In genomic region chr16:21511315-21512210, GRCh38 we compare ENCODE assay signal across 8 cellular contexts.
DNase-seq lines count a peak whose midpoint lies in the region; ATAC-seq and TF ChIP-seq lines count a peak whose summit lies in the region.
"Not testable (repeated sequence)": the region's sequence is repeated elsewhere in the genome, so short reads cannot be mapped to it uniquely, and the experiment has no call there.

No MANE protein-coding gene starts in this region.

- peak overlapping the region; percentile 91 for H3K27ac Mint-ChIP-seq in CD4-positive, alpha-beta T cell
- H3K27ac Mint-ChIP-seq in T-helper 17 cell (peak overlapping the region; percentile 93), endodermal cell (peak overlapping the region; percentile 83), nephron (peak overlapping the region; percentile 88 to 93 (median 92))
- H3K27ac Mint-ChIP-seq in activated naive CD8-positive, alpha-beta T cell treated with anti-CD3 and anti-CD28 coated beads, Interleukin-2, amount 10 ng/mL, durations not matched to agents 7 days and 5 days: peak overlapping the region; percentile 83

- in situ Hi-C loops in KBM-7 (cut with MboI; ENCODE audit: low pct_unique_long_range_greater_than_20kb, low sequenced_read_pairs): not testable (repeated sequence)

- H3K9me3 Mint-ChIP-seq in CD4-positive, alpha-beta T cell; activated naive CD8-positive, alpha-beta T cell treated with anti-CD3 and anti-CD28 coated beads, Interleukin-2, amount 10 ng/mL, durations not matched to agents 7 days and 5 days; endodermal cell; nephron: not testable (repeated sequence)

- H3K36me3 Mint-ChIP-seq in CD4-positive, alpha-beta T cell (ENCODE audit: low read depth): peaks cover 55% of the 10 kb centered on the region
- not testable (repeated sequence) for H3K36me3 Mint-ChIP-seq in T-helper 17 cell (ENCODE audit: low read depth)
- H3K36me3 Mint-ChIP-seq in activated naive CD8-positive, alpha-beta T cell treated with anti-CD3 and anti-CD28 coated beads, Interleukin-2, amount 10 ng/mL, durations not matched to agents 7 days and 5 days: peaks cover 21% of the 10 kb centered on the region
- H3K36me3 Mint-ChIP-seq in endodermal cell (ENCODE audit: low read depth) (peaks cover 57% of the 10 kb centered on the region), nephron (ENCODE audit: low read depth) (peaks cover 11% of the 10 kb centered on the region)

- not testable (repeated sequence) for H3K4me1 ChIP-seq in endodermal cell (ENCODE audit: control insufficient read depth, insufficient read depth, low read length)
- H3K4me1 ChIP-seq in hepatocyte (ENCODE audit: insufficient read depth): peaks cover 45% of the 10 kb centered on the region
- H3K4me1 ChIP-seq in stomach: peaks cover 93 to 100% (median 98%) of the 10 kb centered on the region in 4 donors

- H2AFZ ChIP-seq in hepatocyte: not testable (repeated sequence)

- not testable (repeated sequence) for H3K27me3 Mint-ChIP-seq in CD4-positive, alpha-beta T cell; T-helper 17 cell; activated naive CD8-positive, alpha-beta T cell treated with anti-CD3 and anti-CD28 coated beads, Interleukin-2, amount 10 ng/mL, durations not matched to agents 7 days and 5 days; nephron (ENCODE audit: low read depth)
- peaks cover 19% of the 10 kb centered on the region for H3K27me3 Mint-ChIP-seq in endodermal cell (ENCODE audit: insufficient read depth)

- peaks cover 99% of the 10 kb centered on the region for H3K79me2 ChIP-seq in hepatocyte

- not testable (repeated sequence) for H3K4me3 ChIP-seq in endodermal cell (ENCODE audit: low read length); hepatocyte
- peak overlapping the region in 2 of 4 donors; percentile 3 to 10 for H3K4me3 ChIP-seq in stomach

- H4K20me1 ChIP-seq in hepatocyte (ENCODE audit: insufficient read depth, poor library complexity, severe bottlenecking): peaks cover 93% of the 10 kb centered on the region

- peaks cover 49% of the 10 kb centered on the region for H3K36me3 ChIP-seq in endodermal cell (ENCODE audit: control insufficient read depth, insufficient read depth, low read length)
- H3K36me3 ChIP-seq in hepatocyte (replicated peaks; ENCODE audit: insufficient read depth, low read depth); stomach: not testable (repeated sequence)

- not testable (repeated sequence) for ATAC-seq in CD4-positive, alpha-beta T cell (ENCODE audit: poor library complexity); T-helper 17 cell; activated naive CD8-positive, alpha-beta T cell treated with anti-CD3 and anti-CD28 coated beads, Interleukin-2, amount 10 ng/mL, durations not matched to agents 7 days and 5 days (ENCODE audit: low read depth)

- 83 to 91% methylated on average over 16 to 29 of the region's 29 CpGs for WGBS in endodermal cell (ENCODE audit: insufficient coverage in 1 of 2, insufficient read length in 1 of 2), 2 experiments
- 75% methylated on average over 29 of the region's 29 CpGs for WGBS in hepatocyte (ENCODE audit: low lambda C conversion rate, missing lambda C conversion rate)
- WGBS in stomach, 5 donors: 59 to 70% (median 65%) methylated on average over 15 to 29 of the region's 29 CpGs

- intact Hi-C loops in CD4-positive, alpha-beta T cell (cut with DNase I, micrococcal nuclease); stomach (cut with DNase I; ENCODE audit: low total_unique reads): not testable (repeated sequence)

- not testable (repeated sequence) for TF ChIP-seq CTCF in CD4-positive, alpha-beta T cell (IDR thresholded peaks at IDR 0.05); endodermal cell (conservative IDR thresholded peaks at IDR 0.05); hepatocyte (IDR thresholded peaks at IDR 0.05; ENCODE audit: poor library complexity); nephron (IDR thresholded peaks at IDR 0.05; ENCODE audit: unreplicated experiment in 3 of 3); stomach (IDR thresholded peaks at IDR 0.05)

- peak; percentile 17 for TF ChIP-seq EP300 in stomach (IDR thresholded peaks at IDR 0.05)

- H3K9ac ChIP-seq in endodermal cell (ENCODE audit: extremely low read depth, low read length, poor library complexity, severe bottlenecking): not testable (repeated sequence)

- POLR2A ChIA-PET in CD4-positive, alpha-beta T cell (lab: Charles Lee); activated naive CD8-positive, alpha-beta T cell treated with anti-CD3 and anti-CD28 coated beads, Interleukin-2, amount 10 ng/mL, durations not matched to agents 7 days and 5 days (lab: Charles Lee): not testable (repeated sequence)

- H3K4me2 ChIP-seq in hepatocyte: peak overlapping the region; percentile 37

- not testable (repeated sequence) for H3K9me2 ChIP-seq in hepatocyte (replicated peaks; ENCODE audit: insufficient read depth)

- not testable (repeated sequence) for TF ChIP-seq POLR2A in stomach (IDR thresholded peaks at IDR 0.05)

- not testable (repeated sequence) for DNase-seq in CD4-positive, alpha-beta T cell; hepatocyte (ENCODE audit: low spot score)
- DNase-seq in KBM-7 (peak; percentile 42), T-helper 17 cell (peak in 1 of 3 donors; percentile 9), endodermal cell (peak; percentile 64), stomach (peak; percentile 24)
- peak; percentile 37 for DNase-seq in activated naive CD8-positive, alpha-beta T cell treated with anti-CD3 and anti-CD28 coated beads, Interleukin-2, amount 10 ng/mL, durations not matched to agents 7 days and 5 days

- H3K27me3 ChIP-seq in CD4-positive, alpha-beta T cell (ENCODE audit: control insufficient read depth, insufficient read depth, low read length); endodermal cell (ENCODE audit: control insufficient read depth, insufficient read depth, low read length, poor library complexity, severe bottlenecking); hepatocyte; stomach: not testable (repeated sequence)

- H3K4me3 Mint-ChIP-seq in CD4-positive, alpha-beta T cell: peak overlapping the region; percentile 38
- not testable (repeated sequence) for H3K4me3 Mint-ChIP-seq in T-helper 17 cell; activated naive CD8-positive, alpha-beta T cell treated with anti-CD3 and anti-CD28 coated beads, Interleukin-2, amount 10 ng/mL, durations not matched to agents 7 days and 5 days
- H3K4me3 Mint-ChIP-seq in endodermal cell (peak overlapping the region; percentile 18), nephron (peak overlapping the region; percentile 38 to 65 (median 50))

- H3K27ac ChIP-seq in CD4-positive, alpha-beta T cell (ENCODE audit: low read depth, low read length); endodermal cell (ENCODE audit: low read depth, low read length): not testable (repeated sequence)
- H3K27ac ChIP-seq in hepatocyte: peak overlapping the region; percentile 9
- peak overlapping the region; percentile 59 to 90 (median 82) for H3K27ac ChIP-seq in stomach

- CTCF ChIA-PET in CD4-positive, alpha-beta T cell (lab: Charles Lee): not testable (repeated sequence)

- H3K9me3 ChIP-seq in CD4-positive, alpha-beta T cell (ENCODE audit: control insufficient read depth, low read length); T-helper 17 cell (ENCODE audit: control insufficient read depth, low read length, poor library complexity, severe bottlenecking); endodermal cell (ENCODE audit: control insufficient read depth, low read length); hepatocyte (ENCODE audit: low read depth); stomach: not testable (repeated sequence)

- H3K4me1 Mint-ChIP-seq in CD4-positive, alpha-beta T cell (ENCODE audit: low read depth): peaks cover 71% of the 10 kb centered on the region
- H3K4me1 Mint-ChIP-seq in T-helper 17 cell (peaks cover 57% of the 10 kb centered on the region), endodermal cell (peaks cover 67% of the 10 kb centered on the region), nephron (peaks cover 85% of the 10 kb centered on the region)
- H3K4me1 Mint-ChIP-seq in activated naive CD8-positive, alpha-beta T cell treated with anti-CD3 and anti-CD28 coated beads, Interleukin-2, amount 10 ng/mL, durations not matched to agents 7 days and 5 days: peaks cover 59% of the 10 kb centered on the region
